Comparison of ENCODE assay signal across 8 cellular contexts in the genomic region with DNA sequence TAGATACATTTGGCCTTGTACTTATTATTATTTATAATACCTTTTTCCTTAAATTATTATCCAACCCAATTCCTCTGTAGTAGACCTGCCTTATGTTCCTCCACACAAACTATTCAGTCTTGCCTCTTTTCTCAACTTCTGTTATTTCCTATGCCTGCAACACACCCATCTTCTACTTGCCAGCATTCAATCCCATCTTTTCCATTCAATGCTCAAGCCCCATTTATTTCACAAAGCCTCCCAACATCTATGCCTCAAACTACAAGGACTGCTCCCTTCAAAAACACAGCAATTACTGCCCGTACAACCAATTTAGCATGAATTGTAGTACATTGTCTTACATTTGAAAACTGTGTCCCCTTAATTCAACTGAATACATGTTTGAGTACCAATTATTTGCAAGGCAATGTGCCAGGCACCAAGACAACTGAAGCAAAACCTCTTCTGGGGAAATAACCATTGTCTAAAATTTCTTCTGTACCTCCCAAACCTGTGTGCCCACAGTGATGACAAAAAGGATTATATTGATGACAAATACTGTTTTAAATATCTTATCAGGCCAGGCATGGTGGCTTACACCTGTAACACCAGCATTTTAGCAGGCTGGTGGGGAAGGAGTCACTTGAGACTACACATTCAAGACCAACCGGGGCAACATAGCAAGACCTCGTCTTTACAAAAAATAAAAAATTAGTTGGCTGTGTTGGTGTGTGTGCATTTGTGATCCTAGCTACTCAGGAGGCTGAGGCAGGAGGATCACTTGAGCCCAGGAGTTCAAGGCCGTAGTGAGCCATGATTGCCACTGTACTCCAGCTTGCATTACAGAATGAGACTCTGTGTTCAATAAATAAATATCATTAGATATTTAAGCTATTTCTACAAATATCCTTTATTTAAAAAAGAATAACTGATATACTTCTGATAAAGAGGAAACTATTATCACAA. TPM values are rescaled to one million over a fixed set of nuclear protein-coding genes. Genes with fewer than 3 reads are reported as not detected.
A peak's percentile ranks its signal among the peaks of the same experiment; 100 is the strongest.
DNase-seq lines count a peak whose midpoint lies in the region; ATAC-seq and TF ChIP-seq lines count a peak whose summit lies in the region.
"Had no signal": no experiment of that assay in that cellular context is flagged by ENCODE, and none has a peak within 500 bp of the region (broad histone marks: within the 10 kb centered on the region; RNA-seq: fewer than 3 reads in every experiment).

No MANE protein-coding gene starts in this region.

- H3K4me3 Mint-ChIP-seq in stimulated activated naive B cell treated with anti-CD40 and anti-IgM and Interleukin-4, amounts not matched to agents 10 μg/mL and 1 μg/mL and 100 μg/mL, for 72 hours: peak overlapping the region; percentile 50 to 79

- peaks cover 99% of the 10 kb centered on the region for H3K79me2 ChIP-seq in KMS-11 (ENCODE audit: insufficient read depth, low read depth)

- H3K36me3 Mint-ChIP-seq in stimulated activated naive B cell treated with anti-CD40 and anti-IgM and Interleukin-4, amounts not matched to agents 10 μg/mL and 1 μg/mL and 100 μg/mL, for 72 hours: peaks cover 10 to 25% of the 10 kb centered on the region in 2 donors

- no peaks in the 10 kb centered on the region for H3K36me3 ChIP-seq in KMS-11 (ENCODE audit: insufficient read depth)

- H4K20me1 ChIP-seq in KMS-11 (ENCODE audit: insufficient read depth): no peaks in the 10 kb centered on the region

- peak; percentile 22 for ATAC-seq in stimulated activated naive B cell treated with anti-CD40 and anti-IgM and Interleukin-4, amounts not matched to agents 10 μg/mL and 1 μg/mL and 100 μg/mL, for 72 hours (replicated peaks)
- no peak for ATAC-seq in HG02588 (IDR thresholded peaks at IDR 0.05; ENCODE audit: unreplicated experiment)

- peak overlapping the region; percentile 98 for H3K27ac ChIP-seq in KMS-11

- H3K9me3 Mint-ChIP-seq in stimulated activated naive B cell treated with anti-CD40 and anti-IgM and Interleukin-4, amounts not matched to agents 10 μg/mL and 1 μg/mL and 100 μg/mL, for 72 hours: no peaks in the 10 kb centered on the region

- no peaks in the 10 kb centered on the region for H3K27me3 ChIP-seq in KMS-11 (ENCODE audit: insufficient read depth, low read depth)

- H3K27me3 Mint-ChIP-seq in stimulated activated naive B cell treated with anti-CD40 and anti-IgM and Interleukin-4, amounts not matched to agents 10 μg/mL and 1 μg/mL and 100 μg/mL, for 72 hours: no peaks in the 10 kb centered on the region

- H3K4me1 Mint-ChIP-seq in stimulated activated naive B cell treated with anti-CD40 and anti-IgM and Interleukin-4, amounts not matched to agents 10 μg/mL and 1 μg/mL and 100 μg/mL, for 72 hours: peaks cover 29 to 67% of the 10 kb centered on the region in 2 donors

- no peak overlapping the region for H3K4me3 ChIP-seq in KMS-11 (IDR thresholded peaks at IDR 0.05; ENCODE audit: insufficient read depth, low read depth, low read length)
- H3K4me3 ChIP-seq in fibroblast of the aortic adventitia (ENCODE audit: low read depth, low read length): peak overlapping the region; percentile 43

- H3K27ac Mint-ChIP-seq in stimulated activated naive B cell treated with anti-CD40 and anti-IgM and Interleukin-4, amounts not matched to agents 10 μg/mL and 1 μg/mL and 100 μg/mL, for 72 hours: peak overlapping the region; percentile 85

- H3K4me1 ChIP-seq in KMS-11 (ENCODE audit: low read depth, poor library complexity, severe bottlenecking): peaks cover 61% of the 10 kb centered on the region

- no peak overlapping the region for H2AFZ ChIP-seq in KMS-11 (ENCODE audit: low read depth)

- H3K9ac ChIP-seq in KMS-11: peak overlapping the region; percentile 96

- peak overlapping the region; percentile 81 for H3K4me2 ChIP-seq in KMS-11

- DNase-seq in T-helper 22 cell (ENCODE audit: low read depth): peak; percentile 7
- peak; percentile 19 for DNase-seq in fibroblast of the aortic adventitia (ENCODE audit: low read depth)
- no peak for DNase-seq in stimulated activated naive B cell treated with anti-CD40 and anti-IgM and Interleukin-4, amounts not matched to agents 10 μg/mL and 1 μg/mL and 100 μg/mL, for 72 hours
- DNase-seq in NCI-H82 treated with DMSO at 0.1 percent for 48 hours (lab: John Stamatoyannopoulos, UW; ENCODE audit: unreplicated experiment): no peak
- DNase-seq in T1000 (lab: John Stamatoyannopoulos, UW): no peak
- DNase-seq: NCI-H1694 treated with DMSO at 0.1 percent for 48 hours had no signal

- TF ChIP-seq CTCF in KMS-11 (conservative IDR thresholded peaks at IDR 0.05; ENCODE audit: low read depth, low read length) (no peak), fibroblast of the aortic adventitia (IDR thresholded peaks at IDR 0.05; ENCODE audit: insufficient read depth, low read length) (no peak)

RNA-seq across cellular contexts. Expression of gene ELF1, which starts 35.1 kb away (rescaled TPM):
- total RNA-seq in fibroblast of the aortic adventitia (ENCODE audit: low replicate concordance): 47.0 and 51.0 TPM in 2 replicates

Comparison
In these comparisons a context has a peak if more than half of its experiments do, and no peak if none do; other contexts are left out.
1. DNase-seq: peak in T-helper 22 cell (single experiment) and fibroblast of the aortic adventitia (single experiment); none in stimulated activated naive B cell treated with anti-CD40 and anti-IgM and Interleukin-4, amounts not matched to agents 10 μg/mL and 1 μg/mL and 100 μg/mL, for 72 hours (single experiment), NCI-H82 treated with DMSO at 0.1 percent for 48 hours (single experiment) and T1000 (single experiment).